31 cellular contexts compared by ENCODE assay signal in the genomic region with DNA sequence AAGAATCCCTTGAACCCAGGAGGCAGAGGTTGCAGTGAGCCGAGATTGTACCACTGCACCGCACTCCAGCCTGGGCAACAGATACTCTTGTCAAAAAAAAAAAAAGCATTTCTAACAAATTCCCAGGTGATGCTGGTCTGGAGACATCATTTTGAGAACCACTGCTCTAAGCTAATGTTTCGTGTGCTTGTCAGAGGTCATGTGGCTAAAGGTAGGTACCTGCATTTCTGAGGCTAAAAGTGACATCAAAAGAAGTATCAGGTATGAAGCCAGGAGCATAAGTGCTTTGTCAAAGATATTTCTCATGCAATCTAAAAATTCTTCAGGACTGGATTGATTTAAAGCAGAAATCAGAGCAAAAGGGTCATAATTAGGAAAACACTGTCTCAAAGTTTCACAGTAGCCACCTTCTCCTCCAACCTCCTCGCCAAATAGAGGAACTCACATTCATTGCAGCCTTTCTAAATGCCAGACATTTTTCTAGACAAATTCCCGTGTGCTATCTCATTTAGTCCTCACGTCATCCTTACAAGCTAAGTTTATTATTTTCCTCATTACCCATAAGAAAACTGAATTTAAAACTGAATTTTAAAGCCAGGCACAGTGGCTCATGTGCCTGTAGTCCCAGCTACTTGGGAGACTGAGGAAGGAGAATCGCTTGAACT.
"Had no signal": no experiment of that assay in that cellular context is flagged by ENCODE, and none has a peak within 500 bp of the region (broad histone marks: within the 10 kb centered on the region; RNA-seq: fewer than 3 reads in every experiment).

No MANE protein-coding gene starts in this region.

- H3K9me3 ChIP-seq: adrenal gland, body of pancreas, breast epithelium had no signal

- H3K4me1 ChIP-seq: adrenal gland, body of pancreas, breast epithelium had no signal

- H3K4me3 ChIP-seq: adrenal gland, body of pancreas, breast epithelium had no signal

- DNase-seq: activated B cell treated with CpG ODN at 0.5 μM for 24 hours; activated CD4-positive, alpha-beta memory T cell treated with anti-CD3 and anti-CD28 coated beads for 36 hours; activated CD4-positive, alpha-beta T cell treated with anti-CD3 and anti-CD28 coated beads for 4 hours; activated CD4-positive, alpha-beta T cell treated with anti-CD3 and anti-CD28 coated beads, Interleukin-2, amount 10 ng/mL, durations not matched to agents 24 days and 14 days; activated CD4-positive, alpha-beta T cell treated with anti-CD3 and anti-CD28 coated beads, Interleukin-2, amount 50 U/mL, for 1 hour; activated CD4-positive, alpha-beta T cell treated with anti-CD3 and anti-CD28 coated beads, Interleukin-2, amount 50 U/mL, for 4 hours; activated CD4-positive, CD25-positive, alpha-beta regulatory T cell treated with anti-CD3 and anti-CD28 coated beads, Interleukin-2, amount 50 U/mL, for 72 hours; activated CD8-positive, alpha-beta memory T cell treated with anti-CD3 and anti-CD28 coated beads, Interleukin-2, amount 50 U/mL, for 4 hours; activated CD8-positive, alpha-beta T cell treated with anti-CD3 and anti-CD28 coated beads for 36 hours; activated effector memory CD4-positive, alpha-beta T cell treated with anti-CD3 and anti-CD28 coated beads, Interleukin-2, amount 50 U/mL, for 16 hours; activated gamma-delta T cell treated with Interleukin-2 at 50 U/mL for 16 hours; activated naive CD4-positive, alpha-beta T cell; activated naive CD4-positive, alpha-beta T cell treated with anti-CD3 and anti-CD28 coated beads for 36 hours; activated naive CD4-positive, alpha-beta T cell treated with anti-CD3 and anti-CD28 coated beads, Interleukin-2, amount 50 U/mL, for 16 hours; activated naive CD8-positive, alpha-beta T cell treated with anti-CD3 and anti-CD28 coated beads for 36 hours; activated T-cell treated with anti-CD3 and anti-CD28 coated beads for 4 hours; activated T-cell treated with anti-CD3 and anti-CD28 coated beads, Interleukin-2, amount 50 U/mL, for 1 hour; activated T-cell treated with anti-CD3 and anti-CD28 coated beads, Interleukin-2, amount 50 U/mL, for 4 hours; activated T-cell treated with anti-CD3 and anti-CD28 coated beads, Interleukin-2, amount 50 U/mL, for 72 hours; adrenal gland; amniotic stem cell; aorta; body of pancreas; brain microvascular endothelial cell; central memory CD4-positive, alpha-beta T cell; T-helper 2 cell; T-helper 9 cell had no signal

- H3K27ac ChIP-seq: adrenal gland, body of pancreas, brain microvascular endothelial cell, breast epithelium, VCaP had no signal

- H3K36me3 ChIP-seq: adrenal gland, brain microvascular endothelial cell, breast epithelium had no signal

- H3K27me3 ChIP-seq: adrenal gland, body of pancreas, brain microvascular endothelial cell, breast epithelium had no signal

- ATAC-seq: activated CD8-positive, alpha-beta T cell treated with anti-CD3 and anti-CD28 coated beads for 36 hours; activated naive CD4-positive, alpha-beta T cell treated with anti-CD3 and anti-CD28 coated beads, Interleukin-2, amount 50 U/mL, for 72 hours; activated T-cell treated with anti-CD3 and anti-CD28 coated beads, Interleukin-2, amount 50 U/mL, for 4 hours; activated T-cell treated with anti-CD3 and anti-CD28 coated beads, Interleukin-2, amount 50 U/mL, for 72 hours; activated T-helper 17 cell treated with anti-CD3 and anti-CD28 coated beads, Interleukin-2, amount 50 U/mL, for 72 hours; body of pancreas had no signal
